In genomic region chr16:58426095-58426494, GRCh38 we compare ENCODE assay signal across 9 cellular contexts. TPM values are rescaled to one million over a fixed set of nuclear protein-coding genes. Genes with fewer than 3 reads are reported as not detected.
A peak's percentile ranks its signal among the peaks of the same experiment; 100 is the strongest.
DNase-seq lines count a peak whose midpoint lies in the region; ATAC-seq and TF ChIP-seq lines count a peak whose summit lies in the region.
"Had no signal": no experiment of that assay in that cellular context is flagged by ENCODE, and none has a peak within 500 bp of the region (broad histone marks: within the 10 kb centered on the region; RNA-seq: fewer than 3 reads in every experiment).

No MANE protein-coding gene starts in this region.

- H3K27me3 ChIP-seq in CD4-positive, CD25-positive, alpha-beta regulatory T cell (ENCODE audit: control insufficient read depth, insufficient read depth, low read length) = no peaks in the 10 kb centered on the region
- no peaks in the 10 kb centered on the region for H3K27me3 ChIP-seq in testis

- ATAC-seq in CD4-positive, CD25-positive, alpha-beta regulatory T cell (ENCODE audit: low read depth in 2 of 2) = peak; percentile 47 to 48
- ATAC-seq in GM19467 (IDR thresholded peaks at IDR 0.05; ENCODE audit: unreplicated experiment) = peak; percentile 66
- ATAC-seq in activated naive CD8-positive, alpha-beta T cell treated with anti-CD3 and anti-CD28 coated beads, Interleukin-2, amount 50 U/mL, for 24 hours = peak; percentile 96
- ATAC-seq: left colon had no signal

- no peaks in the 10 kb centered on the region for H3K9me3 ChIP-seq in CD4-positive, CD25-positive, alpha-beta regulatory T cell (ENCODE audit: control insufficient read depth in 2 of 2, low read length in 2 of 2)
- H3K9me3 ChIP-seq in testis = no peaks in the 10 kb centered on the region

- WGBS in testis, 2 donors = 64 to 78% methylated on average over 6 of the region's 6 CpGs

- H3K27ac Mint-ChIP-seq in CD4-positive, CD25-positive, alpha-beta regulatory T cell = peak overlapping the region in 1 of 3 donors; percentile 73
- H3K27ac Mint-ChIP-seq in IgD-negative memory B cell = peak overlapping the region in 2 of 3 donors; percentile 45 to 65
- H3K27ac Mint-ChIP-seq in activated naive CD8-positive, alpha-beta T cell treated with anti-CD3 and anti-CD28 coated beads, Interleukin-2, amount 50 U/mL, for 24 hours = peak overlapping the region; percentile 50

- H3K27me3 Mint-ChIP-seq in CD4-positive, CD25-positive, alpha-beta regulatory T cell = peaks cover 21% of the 10 kb centered on the region
- H3K27me3 Mint-ChIP-seq in IgD-negative memory B cell = peaks cover 13% of the 10 kb centered on the region
- peaks cover 15% of the 10 kb centered on the region for H3K27me3 Mint-ChIP-seq in activated naive CD8-positive, alpha-beta T cell treated with anti-CD3 and anti-CD28 coated beads, Interleukin-2, amount 50 U/mL, for 24 hours

- peaks cover 5% of the 10 kb centered on the region for H3K4me1 ChIP-seq in CD4-positive, CD25-positive, alpha-beta regulatory T cell (ENCODE audit: control insufficient read depth, insufficient read depth, low read length, poor library complexity, severe bottlenecking)
- H3K4me1 ChIP-seq in testis = peaks cover 14% of the 10 kb centered on the region

- peak in 1 of 3 donors; percentile 51 for DNase-seq in CD4-positive, CD25-positive, alpha-beta regulatory T cell
- peak; percentile 55 for DNase-seq in activated naive CD8-positive, alpha-beta T cell treated with anti-CD3 and anti-CD28 coated beads, Interleukin-2, amount 50 U/mL, for 24 hours
- DNase-seq in testis = peak; percentile 32
- DNase-seq in NCI-H524 (lab: John Stamatoyannopoulos, UW) = no peak
- no peak for DNase-seq in DMS153 treated with DMSO at 0.1 percent for 48 hours (lab: John Stamatoyannopoulos, UW; ENCODE audit: unreplicated experiment)
- DNase-seq in NCI-H446 (lab: John Stamatoyannopoulos, UW) = no peak

- H3K4me1 Mint-ChIP-seq in CD4-positive, CD25-positive, alpha-beta regulatory T cell = peaks cover 0 to 9% (median 4%) of the 10 kb centered on the region in 4 donors
- H3K4me1 Mint-ChIP-seq in IgD-negative memory B cell = peaks cover 11 to 15% (median 14%) of the 10 kb centered on the region in 3 donors
- H3K4me1 Mint-ChIP-seq in activated naive CD8-positive, alpha-beta T cell treated with anti-CD3 and anti-CD28 coated beads, Interleukin-2, amount 50 U/mL, for 24 hours = peaks cover 20% of the 10 kb centered on the region

- H3K4me3 Mint-ChIP-seq in CD4-positive, CD25-positive, alpha-beta regulatory T cell = no peak overlapping the region
- H3K4me3 Mint-ChIP-seq in IgD-negative memory B cell = peak overlapping the region in 2 of 4 donors; percentile 63 to 82
- peak overlapping the region; percentile 18 for H3K4me3 Mint-ChIP-seq in activated naive CD8-positive, alpha-beta T cell treated with anti-CD3 and anti-CD28 coated beads, Interleukin-2, amount 50 U/mL, for 24 hours

- TF ChIP-seq POLR2A in testis (IDR thresholded peaks at IDR 0.05) = no peak

- H3K4me3 ChIP-seq in CD4-positive, CD25-positive, alpha-beta regulatory T cell (ENCODE audit: low read depth, low read length) = no peak overlapping the region
- no peak overlapping the region for H3K4me3 ChIP-seq in testis

- H3K9me3 Mint-ChIP-seq in CD4-positive, CD25-positive, alpha-beta regulatory T cell = no peaks in the 10 kb centered on the region
- no peaks in the 10 kb centered on the region for H3K9me3 Mint-ChIP-seq in IgD-negative memory B cell
- no peaks in the 10 kb centered on the region for H3K9me3 Mint-ChIP-seq in activated naive CD8-positive, alpha-beta T cell treated with anti-CD3 and anti-CD28 coated beads, Interleukin-2, amount 50 U/mL, for 24 hours

- H3K36me3 Mint-ChIP-seq in CD4-positive, CD25-positive, alpha-beta regulatory T cell = no peaks in the 10 kb centered on the region
- H3K36me3 Mint-ChIP-seq in IgD-negative memory B cell = peaks cover 4% of the 10 kb centered on the region
- H3K36me3 Mint-ChIP-seq in activated naive CD8-positive, alpha-beta T cell treated with anti-CD3 and anti-CD28 coated beads, Interleukin-2, amount 50 U/mL, for 24 hours (ENCODE audit: low read depth) = no peaks in the 10 kb centered on the region

- intact Hi-C loops in testis (cut with DNase I; ENCODE audit: low total_unique reads) = no loop called here

- no peak overlapping the region for H3K27ac ChIP-seq in CD4-positive, CD25-positive, alpha-beta regulatory T cell (ENCODE audit: insufficient read depth, low read length, poor library complexity, severe bottlenecking)
- peak overlapping the region; percentile 15 to 73 for H3K27ac ChIP-seq in testis

- no peaks in the 10 kb centered on the region for H3K36me3 ChIP-seq in CD4-positive, CD25-positive, alpha-beta regulatory T cell (ENCODE audit: control insufficient read depth, insufficient read depth, low read length)
- no peaks in the 10 kb centered on the region for H3K36me3 ChIP-seq in testis (ENCODE audit: low read depth, missing control alignments)

- TF ChIP-seq CTCF in testis (IDR thresholded peaks at IDR 0.05) = no peak

RNA-seq across cellular contexts. Expression of gene GINS3, which starts 33.8 kb away (rescaled TPM):
- 0.86 TPM for total RNA-seq in CD4-positive, CD25-positive, alpha-beta regulatory T cell
- 1 to 10 TPM; 1.9 to 3.1 (median 2.6) TPM for polyA plus RNA-seq in CD4-positive, CD25-positive, alpha-beta regulatory T cell
- 1.5 TPM for polyA plus RNA-seq in IgD-negative memory B cell
- 10 to 100 TPM; 16.1 to 16.7 TPM for total RNA-seq in testis
- polyA plus RNA-seq in testis (ENCODE audit: insufficient read depth, low read depth, low replicate concordance) = 19.0 TPM

Comparison
In these comparisons a context has a peak if more than half of its experiments do, and no peak if none do; other contexts are left out.
1. DNase-seq: peak in activated naive CD8-positive, alpha-beta T cell treated with anti-CD3 and anti-CD28 coated beads, Interleukin-2, amount 50 U/mL, for 24 hours (single experiment) and testis (single experiment); none in NCI-H524 (0 of 2), DMS153 treated with DMSO at 0.1 percent for 48 hours (single experiment) and NCI-H446 (0 of 2).
2. Peak in every context shown above with its lines, with median percentiles within 50 percentile points of each other: ATAC-seq.